ENCODE assay signal across 11 cellular contexts in genomic region chr16:22989598-22989997, GRCh38.
"Had no signal": no experiment of that assay in that cellular context is flagged by ENCODE, and none has a peak within 500 bp of the region (broad histone marks: within the 10 kb centered on the region; RNA-seq: fewer than 3 reads in every experiment).

No MANE protein-coding gene starts in this region.

- H3K36me3 ChIP-seq: HAP-1 had no signal

- H3K4me3 ChIP-seq: GM23248, GM23338, HAP-1 had no signal

- H3K9me3 ChIP-seq: HAP-1 had no signal

- FAIRE-seq: H1, H54 had no signal

- H3K27ac ChIP-seq: GM23248 had no signal

- H2AFZ ChIP-seq: GM23248, GM23338 had no signal

- H3K4me1 ChIP-seq: HAP-1 had no signal

- DNase-seq: GM23248, GOT3, H7, H9, HCEC 1CT, HFFc6 had no signal

- ATAC-seq: GM23338, HCT116 had no signal

- H3K9ac ChIP-seq: GM23248 had no signal

- H3K4me2 ChIP-seq: GM23338 had no signal
